In genomic region chr12:56163533-56164344, GRCh38 we compare ENCODE assay signal across 14 cellular contexts. TPM values are rescaled to one million over a fixed set of nuclear protein-coding genes. Genes with fewer than 3 reads are reported as not detected.
A peak's percentile ranks its signal among the peaks of the same experiment; 100 is the strongest.
DNase-seq lines count a peak whose midpoint lies in the region; ATAC-seq and TF ChIP-seq lines count a peak whose summit lies in the region.
"Had no signal": no experiment of that assay in that cellular context is flagged by ENCODE, and none has a peak within 500 bp of the region (broad histone marks: within the 10 kb centered on the region; RNA-seq: fewer than 3 reads in every experiment).

No MANE protein-coding gene starts in this region.

- H3K9me3 ChIP-seq in neuronal stem cell (replicated peaks in 1 of 2; ENCODE audit: control insufficient read depth in 2 of 2, insufficient read depth in 1 of 2, low read depth in 1 of 2, low read length in 2 of 2) = no peaks in the 10 kb centered on the region
- H3K9me3 ChIP-seq in spleen = no peaks in the 10 kb centered on the region

- no peak overlapping the region for H2BK15ac ChIP-seq in neuronal stem cell (ENCODE audit: low read length)

- no peak overlapping the region for H4K8ac ChIP-seq in neuronal stem cell (ENCODE audit: low read depth, low read length)

- H3K79me1 ChIP-seq in neuronal stem cell (ENCODE audit: low read depth, low read length) = peaks cover 3% of the 10 kb centered on the region

- H3K9me3 Mint-ChIP-seq in natural killer cell = no peaks in the 10 kb centered on the region
- no peaks in the 10 kb centered on the region for H3K9me3 Mint-ChIP-seq in natural killer cell treated with Interleukin-12 subunit alpha and Interleukin-12 subunit beta and Interleukin-15 and Interleukin-18, amount 100 ng/mL, for 72 hours
- H3K9me3 Mint-ChIP-seq in activated CD4-positive, alpha-beta memory T cell treated with anti-CD3 and anti-CD28 coated beads for 36 hours = no peaks in the 10 kb centered on the region
- H3K9me3 Mint-ChIP-seq in type B pancreatic cell = no peaks in the 10 kb centered on the region

- H3K27ac Mint-ChIP-seq in natural killer cell (peak overlapping the region; percentile 80 to 96), type B pancreatic cell (peak overlapping the region; percentile 100)
- peak overlapping the region in 1 of 2 donors; percentile 57 for H3K27ac Mint-ChIP-seq in natural killer cell treated with Interleukin-12 subunit alpha and Interleukin-12 subunit beta and Interleukin-15 and Interleukin-18, amount 100 ng/mL, for 72 hours
- H3K27ac Mint-ChIP-seq in activated CD4-positive, alpha-beta memory T cell treated with anti-CD3 and anti-CD28 coated beads for 36 hours = peak overlapping the region; percentile 51

- ATAC-seq in natural killer cell (no peak), GM18858 (IDR thresholded peaks at IDR 0.05; ENCODE audit: unreplicated experiment) (no peak)
- no peak for ATAC-seq in natural killer cell treated with Interleukin-12 subunit alpha and Interleukin-12 subunit beta and Interleukin-15 and Interleukin-18, amount 100 ng/mL, for 72 hours

- H3K36me3 Mint-ChIP-seq in natural killer cell = peaks cover 6% of the 10 kb centered on the region
- H3K36me3 Mint-ChIP-seq in natural killer cell treated with Interleukin-12 subunit alpha and Interleukin-12 subunit beta and Interleukin-15 and Interleukin-18, amount 100 ng/mL, for 72 hours = peaks cover 36% of the 10 kb centered on the region
- peaks cover 64% of the 10 kb centered on the region for H3K36me3 Mint-ChIP-seq in activated CD4-positive, alpha-beta memory T cell treated with anti-CD3 and anti-CD28 coated beads for 36 hours
- H3K36me3 Mint-ChIP-seq in type B pancreatic cell = peaks cover 58% of the 10 kb centered on the region

- H2AK5ac ChIP-seq in neuronal stem cell (ENCODE audit: low read depth, low read length) = no peak overlapping the region

- H3K27me3 Mint-ChIP-seq in natural killer cell (ENCODE audit: low read depth in 2 of 2) (no peaks in the 10 kb centered on the region), type B pancreatic cell (no peaks in the 10 kb centered on the region)
- no peaks in the 10 kb centered on the region for H3K27me3 Mint-ChIP-seq in natural killer cell treated with Interleukin-12 subunit alpha and Interleukin-12 subunit beta and Interleukin-15 and Interleukin-18, amount 100 ng/mL, for 72 hours
- no peaks in the 10 kb centered on the region for H3K27me3 Mint-ChIP-seq in activated CD4-positive, alpha-beta memory T cell treated with anti-CD3 and anti-CD28 coated beads for 36 hours

- no peak overlapping the region for H2BK120ac ChIP-seq in neuronal stem cell (ENCODE audit: low read depth, low read length)

- H3K14ac ChIP-seq in neuronal stem cell (ENCODE audit: low read length) = no peak overlapping the region

- H3K9ac ChIP-seq in neuronal stem cell (ENCODE audit: low read depth, low read length, poor library complexity) = no peak overlapping the region

- H2BK5ac ChIP-seq in neuronal stem cell (ENCODE audit: low read length) = no peak overlapping the region

- no peak for TF ChIP-seq CTCF in natural killer cell (IDR thresholded peaks at IDR 0.05)
- TF ChIP-seq CTCF in type B pancreatic cell (conservative IDR thresholded peaks at IDR 0.05) = no peak
- peak in 1 of 11 experiments; percentile 8 for TF ChIP-seq CTCF in spleen (IDR thresholded peaks at IDR 0.05 in 8 of 11, conservative IDR thresholded peaks at IDR 0.05 in 3 of 11)

- DNase-seq in natural killer cell (no peak), iPS-NIHi11 (ENCODE audit: low spot score) (peak; percentile 24), type B pancreatic cell (ENCODE audit: extremely low spot score, unreplicated experiment) (no peak), neuronal stem cell (ENCODE audit: low spot score) (no peak), spleen (no peak)
- no peak for DNase-seq in natural killer cell treated with Interleukin-12 subunit alpha and Interleukin-12 subunit beta and Interleukin-15 and Interleukin-18, amount 100 ng/mL, for 72 hours (ENCODE audit: low spot score)
- DNase-seq in activated CD4-positive, alpha-beta memory T cell treated with anti-CD3 and anti-CD28 coated beads for 36 hours = no peak
- DNase-seq: activated CD4-positive, alpha-beta T cell treated with anti-CD3 and anti-CD28 coated beads, Interleukin-2, amount 50 U/mL, for 48 hours; anterior cingulate cortex; NCI-H1105; NCI-H526; stimulated activated CD4-positive, alpha-beta T cell treated with anti-CD3 and anti-CD28 coated beads, Interleukin-12 subunit alpha, Interleukin-12 subunit beta, amount 100 ng/mL, for 4 hours had no signal

- POLR2A ChIA-PET in activated CD4-positive, alpha-beta memory T cell treated with anti-CD3 and anti-CD28 coated beads for 36 hours (lab: Charles Lee) = interaction anchor here (0.9 to 4.5 kb wide), 7 partner anchors 8 to 45 kb away, joined by 3 to 19 read pairs (median 4); partner anchors contain the start of genes ESYT1 and ZC3H10

- H3K4me1 ChIP-seq in neuronal stem cell (ENCODE audit: control insufficient read depth in 2 of 2, insufficient read depth in 1 of 2, low read depth in 1 of 2, low read length in 2 of 2) = peaks cover 25 to 37% of the 10 kb centered on the region in 2 donors
- peaks cover 19 to 48% (median 39%) of the 10 kb centered on the region in 6 donors for H3K4me1 ChIP-seq in spleen

- H3K4me3 Mint-ChIP-seq in natural killer cell (peak overlapping the region; percentile 25), type B pancreatic cell (peak overlapping the region; percentile 65)
- no peak overlapping the region for H3K4me3 Mint-ChIP-seq in natural killer cell treated with Interleukin-12 subunit alpha and Interleukin-12 subunit beta and Interleukin-15 and Interleukin-18, amount 100 ng/mL, for 72 hours
- no peak overlapping the region for H3K4me3 Mint-ChIP-seq in activated CD4-positive, alpha-beta memory T cell treated with anti-CD3 and anti-CD28 coated beads for 36 hours

- CTCF ChIA-PET in activated CD4-positive, alpha-beta memory T cell treated with anti-CD3 and anti-CD28 coated beads for 36 hours (lab: Charles Lee) = interaction anchor here (0.8 to 6.2 kb wide), 3 partner anchors 25 to 44 kb away, joined by 3 to 48 read pairs (median 46); partner anchors contain the start of genes ESYT1 and SMARCC2

- H3K18ac ChIP-seq in neuronal stem cell (ENCODE audit: low read length) = no peak overlapping the region

- H3K4ac ChIP-seq in neuronal stem cell (ENCODE audit: low read length) = no peak overlapping the region

- H3K27ac ChIP-seq in neuronal stem cell (replicated peaks; ENCODE audit: low read length) = no peak overlapping the region
- peak overlapping the region in 3 of 8 donors; percentile 30 to 99 (median 48) for H3K27ac ChIP-seq in spleen
- H3K27ac ChIP-seq: HL-60 had no signal

- no peaks in the 10 kb centered on the region for H3K27me3 ChIP-seq in neuronal stem cell (ENCODE audit: control insufficient read depth in 3 of 3, insufficient read depth in 3 of 3, low read depth in 1 of 3, low read length in 3 of 3)
- H3K27me3 ChIP-seq in spleen (replicated peaks in 1 of 7) = no peaks in the 10 kb centered on the region

- no peak overlapping the region for H2BK12ac ChIP-seq in neuronal stem cell (ENCODE audit: low read length)

- H3K4me2 ChIP-seq in neuronal stem cell (ENCODE audit: insufficient read depth, low read length, poor library complexity, severe bottlenecking) = no peak overlapping the region

- peaks cover 33 to 44% of the 10 kb centered on the region in 2 donors for H3K4me1 Mint-ChIP-seq in natural killer cell
- peaks cover 29 to 45% of the 10 kb centered on the region in 2 donors for H3K4me1 Mint-ChIP-seq in natural killer cell treated with Interleukin-12 subunit alpha and Interleukin-12 subunit beta and Interleukin-15 and Interleukin-18, amount 100 ng/mL, for 72 hours (ENCODE audit: low read depth in 2 of 2)
- peaks cover 26% of the 10 kb centered on the region for H3K4me1 Mint-ChIP-seq in activated CD4-positive, alpha-beta memory T cell treated with anti-CD3 and anti-CD28 coated beads for 36 hours (ENCODE audit: low read depth)
- peaks cover 40% of the 10 kb centered on the region for H3K4me1 Mint-ChIP-seq in type B pancreatic cell (ENCODE audit: unreplicated experiment)

- intact Hi-C loops in natural killer cell (cut with micrococcal nuclease) (no loop called here), spleen (cut with DNase I; ENCODE audit: low total_unique reads) (no loop called here)
- intact Hi-C loops in activated CD4-positive, alpha-beta memory T cell treated with anti-CD3 and anti-CD28 coated beads for 36 hours (cut with micrococcal nuclease) = no loop called here

- H3K4me3 ChIP-seq in neuronal stem cell (ENCODE audit: low read length in 2 of 2) = no peak overlapping the region
- H3K4me3 ChIP-seq in spleen = no peak overlapping the region

- H2AFZ ChIP-seq in neuronal stem cell (ENCODE audit: low read length) = no peak overlapping the region

- no peak overlapping the region for H3K23ac ChIP-seq in neuronal stem cell (ENCODE audit: low read depth, low read length, poor library complexity)

- TF ChIP-seq POLR2A in spleen (IDR thresholded peaks at IDR 0.05) = no peak

- no peak overlapping the region for H4K91ac ChIP-seq in neuronal stem cell (ENCODE audit: low read depth, low read length, poor library complexity)

- H3K36me3 ChIP-seq in neuronal stem cell (replicated peaks in 1 of 2; ENCODE audit: control insufficient read depth in 2 of 2, insufficient read depth in 2 of 2, low read length in 2 of 2) = peaks cover 49 to 95% of the 10 kb centered on the region in 2 donors
- H3K36me3 ChIP-seq in spleen = peaks cover 0 to 94% (median 89%) of the 10 kb centered on the region in 6 donors

- no CpG with 5 or more reads among the region's 11 CpGs for WGBS in neuronal stem cell (ENCODE audit: extremely low coverage in 2 of 2, insufficient read length in 2 of 2, insufficient replicate concordance in 1 of 2), 2 donors
- 76 to 83% (median 83%) methylated on average over 11 of the region's 11 CpGs for WGBS in spleen, 5 donors

RNA-seq across cellular contexts. Expression of gene MYL6, which starts 5.6 kb away (rescaled TPM):
- 1,000 to 10,000 TPM in 2 of 3 donors, 100 to 1,000 TPM in 1; 881 to 1,204 (median 1,015) TPM for total RNA-seq in natural killer cell
- total RNA-seq in natural killer cell treated with Interleukin-12 subunit alpha and Interleukin-12 subunit beta and Interleukin-15 and Interleukin-18, amount 100 ng/mL, for 72 hours = 1,000 to 10,000 TPM; 1,441 to 1,555 TPM
- total RNA-seq in activated CD4-positive, alpha-beta memory T cell treated with anti-CD3 and anti-CD28 coated beads for 36 hours = 1,000 to 10,000 TPM; 1,196 to 1,215 TPM
- 1,223 and 1,943 TPM in 2 replicates for total RNA-seq in type B pancreatic cell (ENCODE audit: low replicate concordance)
- 1,112 TPM for polyA plus RNA-seq in neuronal stem cell (2013, experiment 1 of 2)
- 1,108 TPM for polyA plus RNA-seq in neuronal stem cell (2013, experiment 2 of 2)
- 1,000 to 10,000 TPM; 1,063 to 1,656 (median 1,218) TPM for total RNA-seq in spleen
- 1,000 to 10,000 TPM; 1,480 to 3,098 (median 2,131) TPM for polyA plus RNA-seq in spleen

RNA-seq across cellular contexts. Expression of gene MYL6B, which starts 11.4 kb away (rescaled TPM):
- total RNA-seq in natural killer cell (1 to 10 TPM; 6.7 to 8.9 (median 7.4) TPM), type B pancreatic cell (ENCODE audit: low replicate concordance) (66.2 and 161 TPM in 2 replicates), spleen (100 to 1,000 TPM in 1 of 7 donors, 10 to 100 TPM in 6; 17.1 to 101 (median 35.7) TPM)
- total RNA-seq in natural killer cell treated with Interleukin-12 subunit alpha and Interleukin-12 subunit beta and Interleukin-15 and Interleukin-18, amount 100 ng/mL, for 72 hours = 10 to 100 TPM; 32.0 to 65.5 TPM
- total RNA-seq in activated CD4-positive, alpha-beta memory T cell treated with anti-CD3 and anti-CD28 coated beads for 36 hours = 10 to 100 TPM; 63.8 to 70.8 TPM
- 232 TPM for polyA plus RNA-seq in neuronal stem cell (2013, experiment 1 of 2)
- polyA plus RNA-seq in neuronal stem cell (2013, experiment 2 of 2) = 230 TPM
- polyA plus RNA-seq in spleen = 10 to 100 TPM; 50.1 to 69.1 (median 57.0) TPM

RNA-seq across cellular contexts. Expression of gene SMARCC2, which starts 25.5 kb away (rescaled TPM):
- total RNA-seq in natural killer cell (100 to 1,000 TPM; 205 to 232 (median 210) TPM), type B pancreatic cell (ENCODE audit: low replicate concordance) (92.8 and 147 TPM in 2 replicates), spleen (100 to 1,000 TPM in 4 of 7 donors, 10 to 100 TPM in 3; 73.7 to 121 (median 101) TPM)
- total RNA-seq in natural killer cell treated with Interleukin-12 subunit alpha and Interleukin-12 subunit beta and Interleukin-15 and Interleukin-18, amount 100 ng/mL, for 72 hours = 100 to 1,000 TPM; 102 to 166 TPM
- total RNA-seq in activated CD4-positive, alpha-beta memory T cell treated with anti-CD3 and anti-CD28 coated beads for 36 hours = 100 to 1,000 TPM in 1 of 2 experiments, 10 to 100 TPM in 1; 96.4 to 103 TPM
- 69.4 TPM for polyA plus RNA-seq in neuronal stem cell (2013, experiment 1 of 2)
- 66.2 TPM for polyA plus RNA-seq in neuronal stem cell (2013, experiment 2 of 2)
- polyA plus RNA-seq in spleen = 10 to 100 TPM in 1 of 3 donors, 1 to 10 TPM in 2; 8.5 to 24.7 (median 9.4) TPM

RNA-seq across cellular contexts. Expression of gene ESYT1, which starts 35.7 kb away (rescaled TPM):
- 100 to 1,000 TPM; 198 to 215 (median 199) TPM for total RNA-seq in natural killer cell
- total RNA-seq in natural killer cell treated with Interleukin-12 subunit alpha and Interleukin-12 subunit beta and Interleukin-15 and Interleukin-18, amount 100 ng/mL, for 72 hours = 100 to 1,000 TPM in 1 of 2 donors, 10 to 100 TPM in 1; 89.3 to 120 TPM
- 100 to 1,000 TPM; 142 to 146 TPM for total RNA-seq in activated CD4-positive, alpha-beta memory T cell treated with anti-CD3 and anti-CD28 coated beads for 36 hours
- total RNA-seq in type B pancreatic cell (ENCODE audit: low replicate concordance) = 81.4 and 96.3 TPM in 2 replicates
- polyA plus RNA-seq in neuronal stem cell (2013, experiment 1 of 2) = 33.2 TPM
- 33.3 TPM for polyA plus RNA-seq in neuronal stem cell (2013, experiment 2 of 2)
- total RNA-seq in spleen = 100 to 1,000 TPM in 6 of 7 donors, 10 to 100 TPM in 1; 89.0 to 112 (median 107) TPM
- polyA plus RNA-seq in spleen = 10 to 100 TPM; 20.2 to 39.8 (median 33.2) TPM

RNA-seq across cellular contexts. Expression of gene ZC3H10, which starts 45.7 kb away (rescaled TPM):
- 10 to 100 TPM; 12.0 to 24.3 (median 16.2) TPM for total RNA-seq in natural killer cell
- total RNA-seq in natural killer cell treated with Interleukin-12 subunit alpha and Interleukin-12 subunit beta and Interleukin-15 and Interleukin-18, amount 100 ng/mL, for 72 hours = 10 to 100 TPM; 11.4 to 14.9 TPM
- 1 to 10 TPM; 5.1 to 7.2 TPM for total RNA-seq in activated CD4-positive, alpha-beta memory T cell treated with anti-CD3 and anti-CD28 coated beads for 36 hours
- total RNA-seq in type B pancreatic cell (ENCODE audit: low replicate concordance) = 11.6 and 12.1 TPM in 2 replicates
- polyA plus RNA-seq in neuronal stem cell (2013, experiment 1 of 2) = 3.9 TPM
- polyA plus RNA-seq in neuronal stem cell (2013, experiment 2 of 2) = 3.9 TPM
- 10 to 100 TPM in 4 of 7 donors, 1 to 10 TPM in 3; 7.4 to 13.6 (median 10.5) TPM for total RNA-seq in spleen
- polyA plus RNA-seq in spleen = 1 to 10 TPM; 1.5 to 4.0 (median 2.5) TPM

Comparison
In these comparisons a context has a peak if more than half of its experiments do, and no peak if none do; other contexts are left out.
1. H3K4me3 Mint-ChIP-seq: peak in natural killer cell (single experiment) and type B pancreatic cell (single experiment); none in natural killer cell treated with Interleukin-12 subunit alpha and Interleukin-12 subunit beta and Interleukin-15 and Interleukin-18, amount 100 ng/mL, for 72 hours (single experiment) and activated CD4-positive, alpha-beta memory T cell treated with anti-CD3 and anti-CD28 coated beads for 36 hours (single experiment).